ENCODE assay signal across 10 cellular contexts in the genomic region with DNA sequence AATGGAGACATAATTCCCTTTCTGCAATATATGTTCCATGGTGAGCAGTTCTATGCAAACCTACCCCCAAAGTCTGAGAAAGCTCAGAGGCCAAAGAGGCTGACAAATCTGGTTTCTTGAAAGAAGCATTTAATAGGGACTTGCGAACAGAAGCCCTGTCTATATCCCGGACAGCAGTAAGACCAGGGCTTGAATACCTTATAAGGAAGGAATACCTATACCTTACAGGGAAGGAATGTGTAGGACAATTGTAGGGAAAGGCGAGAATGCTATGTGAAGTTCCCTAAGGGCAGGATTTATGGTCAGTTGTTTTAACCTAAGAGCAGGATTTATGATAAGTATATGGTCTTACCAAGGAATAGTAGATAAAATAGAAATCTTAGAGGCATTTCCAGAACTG. TPM values are rescaled to one million over a fixed set of nuclear protein-coding genes. Genes with fewer than 3 reads are reported as not detected.
"Had no signal": no experiment of that assay in that cellular context is flagged by ENCODE, and none has a peak within 500 bp of the region (broad histone marks: within the 10 kb centered on the region; RNA-seq: fewer than 3 reads in every experiment).

No MANE protein-coding gene starts in this region.

- H3K4me3 ChIP-seq: GM23338, HAP-1, K562 had no signal

- H3K36me3 ChIP-seq: HAP-1 had no signal

- DNase-seq: H7, HFFc6, IMR-90, KG1 had no signal

- ATAC-seq: GM23338, HCT116, K562 had no signal

- H3K9me3 Mint-ChIP-seq: GM23338, HFFc6 had no signal

- H3K27ac Mint-ChIP-seq: GM23338, HFFc6 had no signal

- H3K4me3 Mint-ChIP-seq: GM23338, HFFc6 had no signal

- H3K9me3 ChIP-seq: HAP-1 had no signal

RNA-seq across cellular contexts. Expression of gene PM20D1, which starts 31.9 kb away (rescaled TPM):
- total RNA-seq: H4, H7, HFFc6, HT-29, IMR-90, K562 had no signal
- polyA plus RNA-seq: GM23338, IMR-90, K562 had no signal
